ENCODE assay signal across 20 cellular contexts in genomic region chr11:86969258-86969657, GRCh38.
"Had no signal": no experiment of that assay in that cellular context is flagged by ENCODE, and none has a peak within 500 bp of the region (broad histone marks: within the 10 kb centered on the region; RNA-seq: fewer than 3 reads in every experiment).

No MANE protein-coding gene starts in this region.

- H3K27ac Mint-ChIP-seq: activated CD8-positive, alpha-beta memory T cell treated with anti-CD3 and anti-CD28 coated beads, Interleukin-2, amount 10 ng/mL, durations not matched to agents 7 days and 5 days; activated naive CD4-positive, alpha-beta T cell treated with anti-CD3 and anti-CD28 coated beads, Interleukin-2, amount 50 U/mL, for 24 hours; activated T-cell treated with anti-CD3 and anti-CD28 coated beads, Interleukin-2, amount 50 U/mL, for 24 hours; activated T-helper 1 cell treated with anti-CD3 and anti-CD28 coated beads, Interleukin-12 subunit alpha, Interleukin-12 subunit beta, Interleukin-2, Interleukin-4 antibody, amounts not matched to agents 30 ng/mL and 10 ng/mL and 1 ng/mL, durations not matched to agents 14 hours and 24 hours and 36 hours; T-helper 1 cell treated with Interleukin-12 subunit alpha and Interleukin-12 subunit beta and Interleukin-4 antibody, amounts not matched to agents 30 μg/mL and 1 μg/mL, for 36 hours had no signal

- H3K9me3 ChIP-seq: SJSA1 had no signal

- H3K4me3 ChIP-seq: breast epithelium, SJSA1 had no signal

- H3K27ac ChIP-seq: breast epithelium, SJSA1 had no signal

- H3K4me1 Mint-ChIP-seq: activated CD8-positive, alpha-beta memory T cell treated with anti-CD3 and anti-CD28 coated beads, Interleukin-2, amount 10 ng/mL, durations not matched to agents 7 days and 5 days; activated naive CD4-positive, alpha-beta T cell treated with anti-CD3 and anti-CD28 coated beads, Interleukin-2, amount 50 U/mL, for 24 hours had no signal

- H3K4me1 ChIP-seq: breast epithelium, SJSA1 had no signal

- DNase-seq: activated CD4-positive, alpha-beta T cell treated with anti-CD3 and anti-CD28 coated beads for 48 hours; activated CD4-positive, alpha-beta T cell treated with anti-CD3 and anti-CD28 coated beads, Interleukin-2, amount 50 U/mL, for 48 hours; activated CD8-positive, alpha-beta memory T cell treated with anti-CD3 and anti-CD28 coated beads, Interleukin-2, amount 10 ng/mL, durations not matched to agents 7 days and 5 days; activated effector memory CD4-positive, alpha-beta T cell treated with Interleukin-2 at 50 U/mL for 16 hours; activated naive CD4-positive, alpha-beta T cell; activated T-cell treated with anti-CD3 and anti-CD28 coated beads, Interleukin-2, amount 50 U/mL, for 24 hours; aorta; KG1; NCI-H1048; NCI-H146; NCI-H187 treated with DMSO at 0.1 percent for 48 hours; NCI-H2081 treated with DMSO at 0.1 percent for 48 hours; NCI-H446; NCI-H524; SHP77 had no signal

- H3K27me3 ChIP-seq: breast epithelium, SJSA1 had no signal

- H3K36me3 ChIP-seq: breast epithelium, SJSA1 had no signal

- H3K4me3 Mint-ChIP-seq: activated CD8-positive, alpha-beta memory T cell treated with anti-CD3 and anti-CD28 coated beads, Interleukin-2, amount 10 ng/mL, durations not matched to agents 7 days and 5 days; activated naive CD4-positive, alpha-beta T cell treated with anti-CD3 and anti-CD28 coated beads, Interleukin-2, amount 50 U/mL, for 24 hours; activated T-cell treated with anti-CD3 and anti-CD28 coated beads, Interleukin-2, amount 50 U/mL, for 24 hours; activated T-helper 1 cell treated with anti-CD3 and anti-CD28 coated beads, Interleukin-12 subunit alpha, Interleukin-12 subunit beta, Interleukin-2, Interleukin-4 antibody, amounts not matched to agents 30 ng/mL and 10 ng/mL and 1 ng/mL, durations not matched to agents 14 hours and 24 hours and 36 hours; T-helper 1 cell treated with Interleukin-12 subunit alpha and Interleukin-12 subunit beta and Interleukin-4 antibody, amounts not matched to agents 30 μg/mL and 1 μg/mL, for 36 hours had no signal
